Comparison of ENCODE assay signal across 8 cellular contexts in genomic region chr2:24359129-24359528, GRCh38. TPM values are rescaled to one million over a fixed set of nuclear protein-coding genes. Genes with fewer than 3 reads are reported as not detected.
DNase-seq lines count a peak whose midpoint lies in the region; ATAC-seq, FAIRE-seq and TF ChIP-seq lines count a peak whose summit lies in the region.

No MANE protein-coding gene starts in this region.

- intact Hi-C loops in gastrocnemius medialis (cut with DNase I; ENCODE audit: low total_unique reads): loop anchor here (10.0 kb wide), 1 partner anchor 434 kb away; the partner anchor contains the start of gene ATAD2B

- no peak for TF ChIP-seq CTCF in fibroblast of villous mesenchyme (IDR thresholded peaks at IDR 0.05; ENCODE audit: insufficient read depth, low read depth, low read length)
- TF ChIP-seq CTCF in gastrocnemius medialis (IDR thresholded peaks at IDR 0.05 in 4 of 5, conservative IDR thresholded peaks at IDR 0.05 in 1 of 5): no peak

- ATAC-seq in gastrocnemius medialis (no peak), GM18505 (IDR thresholded peaks at IDR 0.05; ENCODE audit: unreplicated experiment) (no peak)

- peak; percentile 73 for FAIRE-seq in GM19239 (lab: Jason Lieb, UNC)

- TF ChIP-seq POLR2A in gastrocnemius medialis (IDR thresholded peaks at IDR 0.05) (no peak), GM18505 (IDR thresholded peaks at IDR 0.05; ENCODE audit: borderline replicate concordance, extremely low read depth, insufficient read depth, insufficient read length) (no peak)

- H3K27ac ChIP-seq in gastrocnemius medialis: peak overlapping the region; percentile 89 to 99 (median 94)

- H3K36me3 ChIP-seq in gastrocnemius medialis: no peaks in the 10 kb centered on the region

- peaks cover 23 to 24% of the 10 kb centered on the region in 2 donors for H3K4me1 ChIP-seq in gastrocnemius medialis

- in situ Hi-C loops in gastrocnemius medialis (cut with MboI; ENCODE audit: low sequenced_read_pairs in 4 of 4) (no loop called here), KBM-7 (cut with MboI; ENCODE audit: low pct_unique_long_range_greater_than_20kb, low sequenced_read_pairs) (no loop called here)

- H3K4me3 ChIP-seq in fibroblast of villous mesenchyme (ENCODE audit: low read depth, low read length): peak overlapping the region; percentile 86
- peak overlapping the region; percentile 71 to 99 (median 78) for H3K4me3 ChIP-seq in gastrocnemius medialis

- no peaks in the 10 kb centered on the region for H3K27me3 ChIP-seq in gastrocnemius medialis

- no peaks in the 10 kb centered on the region for H3K9me3 ChIP-seq in gastrocnemius medialis

- DNase-seq in GM19239 (ENCODE audit: insufficient read length, low spot score): no peak
- peak; percentile 44 for DNase-seq in SW480 (ENCODE audit: low spot score)
- no peak for DNase-seq in fibroblast of villous mesenchyme (ENCODE audit: low read depth)
- no peak for DNase-seq in gastrocnemius medialis
- no peak for DNase-seq in AML-193 (lab: John Stamatoyannopoulos, UW)
- no peak for DNase-seq in KBM-7
- DNase-seq in nucleus accumbens (lab: John Stamatoyannopoulos, UW): no peak

RNA-seq across cellular contexts. Expression of gene ITSN2, which starts 1.2 kb away (rescaled TPM):
- total RNA-seq in fibroblast of villous mesenchyme (23.2 and 35.8 TPM in 2 replicates), gastrocnemius medialis (10 to 100 TPM; 33.9 to 66.7 (median 42.4) TPM)
